In the genomic region with DNA sequence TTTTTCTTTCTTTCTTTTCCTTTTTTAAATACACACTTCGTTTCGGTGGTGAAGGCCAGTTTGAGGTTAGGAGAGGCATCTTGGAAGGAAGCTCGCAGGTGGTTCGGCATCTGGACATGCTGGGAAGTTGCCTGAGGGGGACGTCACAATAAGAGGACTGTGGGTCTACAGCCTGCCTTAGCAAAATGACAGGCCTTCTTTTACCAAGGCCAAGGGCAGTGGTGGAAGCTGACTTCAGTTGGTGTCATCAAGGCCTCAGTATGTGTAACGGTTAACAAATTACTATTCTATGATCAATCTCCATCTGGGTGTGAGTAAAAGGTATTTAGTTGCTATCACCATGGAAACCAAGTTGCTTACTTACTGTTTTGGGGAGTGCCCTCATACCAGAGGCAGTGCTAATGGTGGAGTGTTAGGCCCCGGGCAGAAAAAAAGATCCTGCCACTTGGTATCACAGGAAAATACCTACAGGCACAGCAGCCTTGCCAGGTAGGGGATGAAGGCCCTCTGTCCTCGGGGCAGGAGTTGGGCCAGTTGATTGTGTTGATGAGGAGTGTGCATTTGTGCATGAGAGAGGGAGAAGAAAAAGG, we compare ENCODE assay signal across 8 cellular contexts. TPM values are rescaled to one million over a fixed set of nuclear protein-coding genes. Genes with fewer than 3 reads are reported as not detected.
DNase-seq lines count a peak whose midpoint lies in the region; ATAC-seq, FAIRE-seq and TF ChIP-seq lines count a peak whose summit lies in the region.

No MANE protein-coding gene starts in this region.

- H3K9me3 Mint-ChIP-seq in nephron, result no peaks in the 10 kb centered on the region

- CTCF ChIA-PET in Panc1 (lab: Charles Lee), result interaction anchor here (0.7 to 1.7 kb wide), 3 partner anchors 24 to 255 kb away, joined by 3 to 8 read pairs (median 5); partner anchors contain the start of gene FAM98C

- H3K4me1 ChIP-seq in Panc1 (ENCODE audit: control insufficient read depth, insufficient read depth, low read length), result peaks cover 100% of the 10 kb centered on the region
- peaks cover 86 to 90% of the 10 kb centered on the region in 2 donors for H3K4me1 ChIP-seq in duodenal mucosa (ENCODE audit: control insufficient read depth in 1 of 2, insufficient read depth in 2 of 2, low read length in 2 of 2)

- DNase-seq in Caki2 (ENCODE audit: low read depth) (peak; percentile 92), Panc1 (ENCODE audit: low read depth, low spot score) (peak; percentile 97), GM12892 (ENCODE audit: insufficient read length) (no peak), NCI-H1092 (lab: John Stamatoyannopoulos, UW) (no peak), foreskin melanocyte (no peak)

- peaks cover 22% of the 10 kb centered on the region for H3K36me3 Mint-ChIP-seq in nephron (ENCODE audit: low read depth)

- in situ Hi-C loops in Caki2 (cut with HindIII; ENCODE audit: low pct_unique_long_range_greater_than_20kb, low sequenced_read_pairs), result no loop called here
- in situ Hi-C loops in Panc1 (cut with HindIII; ENCODE audit: low pct_unique_long_range_greater_than_20kb, low sequenced_read_pairs), result loop anchor here (25.0 kb wide), 2 partner anchors 1130 to 1680 kb away; partner anchors contain the start of genes C19orf47, LEUTX and PLD3

- H3K27me3 Mint-ChIP-seq in nephron (ENCODE audit: low read depth), result no peaks in the 10 kb centered on the region

- no TSS peak for BruUV-seq in Panc1 (replicated peaks; lab: Mats Ljungman, UMichigan)

- no peaks in the 10 kb centered on the region for H3K9me3 ChIP-seq in Panc1 (ENCODE audit: control insufficient read depth, insufficient read depth, low read depth, low read length)
- H3K9me3 ChIP-seq in duodenal mucosa (ENCODE audit: control insufficient read depth in 1 of 2, low read length in 2 of 2), result no peaks in the 10 kb centered on the region

- peak overlapping the region; percentile 33 to 53 (median 44) for H3K4me3 Mint-ChIP-seq in nephron

- H3K4me3 ChIP-seq in Panc1 (ENCODE audit: low read depth in 2 of 2, low read length in 2 of 2) (peak overlapping the region in 1 of 2 experiments; percentile 31; a peak in 2 of 4 replicates), duodenal mucosa (ENCODE audit: low read depth in 1 of 2, low read length in 2 of 2) (peak overlapping the region; percentile 17 to 21)

- intact Hi-C loops in Panc1 (cut with micrococcal nuclease; ENCODE audit: unreplicated experiment), result loop anchor here (5.0 to 10.0 kb wide), 2 partner anchors 35 to 277 kb away; partner anchors contain the start of genes MRPS12 and SARS2

- H3K4me1 Mint-ChIP-seq in nephron, result peaks cover 95% of the 10 kb centered on the region

- H3K36me3 ChIP-seq in Panc1 (ENCODE audit: control insufficient read depth, insufficient read depth, low read length), result peaks cover 27% of the 10 kb centered on the region; the same call in 1 of the 2 replicates
- peaks cover 7 to 28% of the 10 kb centered on the region in 2 donors for H3K36me3 ChIP-seq in duodenal mucosa (ENCODE audit: control insufficient read depth in 1 of 2, insufficient read depth in 2 of 2, low read length in 2 of 2)

- TF ChIP-seq CTCF in Panc1 (IDR thresholded peaks at IDR 0.05) (no peak), nephron (IDR thresholded peaks at IDR 0.05; ENCODE audit: unreplicated experiment in 3 of 3) (no peak)

- peak overlapping the region; percentile 96 for H3K27ac ChIP-seq in Panc1 (ENCODE audit: low read length)
- peak overlapping the region; percentile 86 for H3K27ac ChIP-seq in duodenal mucosa (ENCODE audit: low read depth, low read length)

- ATAC-seq in Panc1, result peak; percentile 17
- ATAC-seq in GM18498 (IDR thresholded peaks at IDR 0.05; ENCODE audit: unreplicated experiment), result no peak

- H3K9ac ChIP-seq in duodenal mucosa (ENCODE audit: low read depth in 1 of 2, low read length in 2 of 2), result peak overlapping the region; percentile 45 to 58

- no peak for TF ChIP-seq POLR2A in GM12892 (IDR thresholded peaks at IDR 0.05; ENCODE audit: low read depth, low read length)

- POLR2A ChIA-PET in Panc1 (lab: Charles Lee), result interaction anchor here (0.5 to 2.2 kb wide), 13 partner anchors 9 to 1668 kb away, joined by 3 to 12 read pairs (median 4); partner anchors contain the start of gene ACTN4

- H3K27me3 ChIP-seq in Panc1 (ENCODE audit: control insufficient read depth, insufficient read depth, low read length), result no peaks in the 10 kb centered on the region
- no peaks in the 10 kb centered on the region for H3K27me3 ChIP-seq in duodenal mucosa (ENCODE audit: control insufficient read depth in 1 of 2, insufficient read depth in 2 of 2, low read length in 2 of 2)

- no peak for FAIRE-seq in GM12892 (lab: Jason Lieb, UNC)

- H3K27ac Mint-ChIP-seq in nephron, result peak overlapping the region; percentile 98 to 99 (median 98)

RNA-seq across cellular contexts. Expression of gene ACTN4, which starts 10.3 kb away (rescaled TPM):
- total RNA-seq in Caki2 (2014; rRNA removed; shearing (Covaris generic); ENCODE audit: low replicate concordance), result 872 and 922 TPM in 2 replicates
- 3,297 TPM for total RNA-seq in Panc1 (2021; ENCODE audit: unreplicated experiment)
- 5,405 TPM for polyA plus RNA-seq in Panc1 (2012; ENCODE audit: insufficient read length)
- 113 TPM for polyA plus RNA-seq in GM12892 (2012; ENCODE audit: missing spikeins)

RNA-seq across cellular contexts. Expression of gene EIF3K, which starts 38.7 kb away (rescaled TPM):
- 642 and 878 TPM in 2 replicates for total RNA-seq in Caki2 (2014; rRNA removed; shearing (Covaris generic); ENCODE audit: low replicate concordance)
- total RNA-seq in Panc1 (2021; ENCODE audit: unreplicated experiment), result 2,011 TPM
- polyA plus RNA-seq in Panc1 (2012; ENCODE audit: insufficient read length), result 2,958 TPM
- polyA plus RNA-seq in GM12892 (2012; ENCODE audit: missing spikeins), result 279 TPM

RNA-seq across cellular contexts. Expression of gene MAP4K1, which starts 40.0 kb away (rescaled TPM):
- total RNA-seq in Caki2 (2014; rRNA removed; shearing (Covaris generic); ENCODE audit: low replicate concordance), result 1.3 and 1.6 TPM in 2 replicates
- total RNA-seq in Panc1 (2021; ENCODE audit: unreplicated experiment), result 11.1 TPM
- 9.2 TPM for polyA plus RNA-seq in Panc1 (2012; ENCODE audit: insufficient read length)
- 105 TPM for polyA plus RNA-seq in GM12892 (2012; ENCODE audit: missing spikeins)

Comparison
In these comparisons a context has a peak if more than half of its experiments do, and no peak if none do; other contexts are left out.
1. DNase-seq: peak in Caki2 (single experiment) and Panc1 (single experiment); none in GM12892 (single experiment), NCI-H1092 (single experiment) and foreskin melanocyte (single experiment).